In genomic region chr1:41662061-41662655, GRCh38 we compare ENCODE assay signal across 8 cellular contexts.
DNase-seq lines count a peak whose midpoint lies in the region; ATAC-seq and TF ChIP-seq lines count a peak whose summit lies in the region.

No MANE protein-coding gene starts in this region.

- H3K9me2 ChIP-seq in OCI-LY1 (ENCODE audit: low read depth, low read length) = no peaks in the 10 kb centered on the region

- intact Hi-C loops in activated T-helper 2 cell treated with anti-CD3 and anti-CD28 coated beads, Interferon-gamma antibody, Interleukin-2, Interleukin-4, amounts not matched to agents 10 μg/mL and 5 μg/mL and 100 μg/mL, durations not matched to agents 14 hours and 24 hours and 36 hours (cut with micrococcal nuclease) = loop anchor here (5.0 kb wide), 1 partner anchor 150 kb away; no protein-coding TSS in a partner anchor

- TF ChIP-seq CTCF in OCI-LY1 (IDR thresholded peaks at IDR 0.05; ENCODE audit: low read length) (no peak), foreskin keratinocyte (conservative IDR thresholded peaks at IDR 0.05) (no peak), omental fat pad (IDR thresholded peaks at IDR 0.05) (no peak)

- peaks cover 75% of the 10 kb centered on the region for H3K4me1 Mint-ChIP-seq in activated T-helper 2 cell treated with anti-CD3 and anti-CD28 coated beads, Interferon-gamma antibody, Interleukin-2, Interleukin-4, amounts not matched to agents 10 μg/mL and 5 μg/mL and 100 μg/mL, durations not matched to agents 14 hours and 24 hours and 36 hours (ENCODE audit: low read depth)

- H3K27ac ChIP-seq in OCI-LY1 (ENCODE audit: low read depth, low read length, poor library complexity, severe bottlenecking) (no peak overlapping the region), foreskin keratinocyte (peak overlapping the region; percentile 37), temporal lobe (ENCODE audit: low read depth, low read length) (peak overlapping the region; percentile 14)

- H2AFZ ChIP-seq in OCI-LY1 (ENCODE audit: low read length) = no peak overlapping the region

- no peaks in the 10 kb centered on the region for H3K27me3 Mint-ChIP-seq in activated T-helper 2 cell treated with anti-CD3 and anti-CD28 coated beads, Interferon-gamma antibody, Interleukin-2, Interleukin-4, amounts not matched to agents 10 μg/mL and 5 μg/mL and 100 μg/mL, durations not matched to agents 14 hours and 24 hours and 36 hours (ENCODE audit: low read depth)

- no peaks in the 10 kb centered on the region for H3K36me3 ChIP-seq in OCI-LY1 (ENCODE audit: insufficient read depth, low read length)

- H4K20me1 ChIP-seq in OCI-LY1 (ENCODE audit: insufficient read depth, low read length) = no peaks in the 10 kb centered on the region

- H3K36me3 Mint-ChIP-seq in activated T-helper 2 cell treated with anti-CD3 and anti-CD28 coated beads, Interferon-gamma antibody, Interleukin-2, Interleukin-4, amounts not matched to agents 10 μg/mL and 5 μg/mL and 100 μg/mL, durations not matched to agents 14 hours and 24 hours and 36 hours (ENCODE audit: low read depth) = peaks cover 33% of the 10 kb centered on the region

- H3K4me3 ChIP-seq in OCI-LY1 (ENCODE audit: low read depth, low read length, poor library complexity, severe bottlenecking) = peak overlapping the region; percentile 63

- H3K79me2 ChIP-seq in OCI-LY1 (ENCODE audit: insufficient read depth, low read length) = peaks cover 5% of the 10 kb centered on the region; the same call in 1 of the 2 replicates

- H3K9me3 ChIP-seq in OCI-LY1 (ENCODE audit: low read length) = no peaks in the 10 kb centered on the region

- peak overlapping the region; percentile 28 for H3K27ac Mint-ChIP-seq in activated T-helper 2 cell treated with anti-CD3 and anti-CD28 coated beads, Interferon-gamma antibody, Interleukin-2, Interleukin-4, amounts not matched to agents 10 μg/mL and 5 μg/mL and 100 μg/mL, durations not matched to agents 14 hours and 24 hours and 36 hours

- DNase-seq in SIG-M5 treated with dmso at 0.1 percent for 504 hours (lab: John Stamatoyannopoulos, UW; ENCODE audit: unreplicated experiment) (peak; percentile 83), SIG-M5 (lab: John Stamatoyannopoulos, UW) (no peak), foreskin keratinocyte (no peak), omental fat pad (ENCODE audit: low spot score) (no peak)
- DNase-seq in activated T-helper 2 cell treated with anti-CD3 and anti-CD28 coated beads, Interferon-gamma antibody, Interleukin-2, Interleukin-4, amounts not matched to agents 10 μg/mL and 5 μg/mL and 100 μg/mL, durations not matched to agents 14 hours and 24 hours and 36 hours (ENCODE audit: low spot score) = peak; percentile 75

- peaks cover 47% of the 10 kb centered on the region for H3K4me1 ChIP-seq in OCI-LY1 (ENCODE audit: insufficient read depth, low read length, severe bottlenecking)
- H3K4me1 ChIP-seq in foreskin keratinocyte = peaks cover 27% of the 10 kb centered on the region

- ATAC-seq in HG02973 (IDR thresholded peaks at IDR 0.05; ENCODE audit: unreplicated experiment) = peak; percentile 53
- ATAC-seq in foreskin keratinocyte = peak; percentile 56
- ATAC-seq in omental fat pad (ENCODE audit: low FRiP score) = peak; percentile 74

- H3K27me3 ChIP-seq in OCI-LY1 (ENCODE audit: insufficient read depth, low read length) (no peaks in the 10 kb centered on the region), foreskin keratinocyte (peaks cover 16% of the 10 kb centered on the region)

- H3K9me3 Mint-ChIP-seq in activated T-helper 2 cell treated with anti-CD3 and anti-CD28 coated beads, Interferon-gamma antibody, Interleukin-2, Interleukin-4, amounts not matched to agents 10 μg/mL and 5 μg/mL and 100 μg/mL, durations not matched to agents 14 hours and 24 hours and 36 hours = no peaks in the 10 kb centered on the region

- H3K9ac ChIP-seq in OCI-LY1 (ENCODE audit: low read length) = peak overlapping the region; percentile 54

- H3K4me2 ChIP-seq in OCI-LY1 (ENCODE audit: low read length) = peak overlapping the region; percentile 61

- no peaks in the 10 kb centered on the region for H3F3A ChIP-seq in OCI-LY1 (ENCODE audit: insufficient read depth, low read length)

- H3K4me3 Mint-ChIP-seq in activated T-helper 2 cell treated with anti-CD3 and anti-CD28 coated beads, Interferon-gamma antibody, Interleukin-2, Interleukin-4, amounts not matched to agents 10 μg/mL and 5 μg/mL and 100 μg/mL, durations not matched to agents 14 hours and 24 hours and 36 hours (ENCODE audit: low read depth) = peak overlapping the region; percentile 60

Comparison
In these comparisons a context has a peak if more than half of its experiments do, and no peak if none do; other contexts are left out.
1. DNase-seq: peak in SIG-M5 treated with dmso at 0.1 percent for 504 hours (single experiment) and activated T-helper 2 cell treated with anti-CD3 and anti-CD28 coated beads, Interferon-gamma antibody, Interleukin-2, Interleukin-4, amounts not matched to agents 10 μg/mL and 5 μg/mL and 100 μg/mL, durations not matched to agents 14 hours and 24 hours and 36 hours (single experiment); none in SIG-M5 (single experiment), foreskin keratinocyte (0 of 2) and omental fat pad (single experiment).
2. Peak in every context shown above with its lines, with median percentiles within 50 percentile points of each other: ATAC-seq.